Comparison of ENCODE assay signal across 1 cellular context in genomic region chr2:157250836-157251235, GRCh38.
TF ChIP-seq lines count a peak whose summit lies in the region.

No MANE protein-coding gene starts in this region.

TF ChIP-seq in IMR-90, 13 proteins besides CTCF, POLR2A, EP300 and RAD21:
- TF ChIP-seq NFE2L2 (IDR thresholded peaks at IDR 0.05; ENCODE audit: low read depth, low read length) = no peak
- TF ChIP-seq RFX5 (IDR thresholded peaks at IDR 0.05; ENCODE audit: low read depth, low read length) = no peak
- TF ChIP-seq BHLHE40 (IDR thresholded peaks at IDR 0.05; ENCODE audit: low read depth, low read length) = no peak
- no peak for TF ChIP-seq MAFK (IDR thresholded peaks at IDR 0.05; ENCODE audit: low read depth, low read length)
- TF ChIP-seq USF2 (IDR thresholded peaks at IDR 0.05; ENCODE audit: low read depth, low read length) = no peak
- TF ChIP-seq MAZ (IDR thresholded peaks at IDR 0.05; ENCODE audit: borderline replicate concordance, low read depth, low read length) = no peak
- no peak for TF ChIP-seq RCOR1 (IDR thresholded peaks at IDR 0.05; ENCODE audit: insufficient replicate concordance, low read length)
